ENCODE assay signal across 9 cellular contexts in genomic region chr1:21313146-21313885, GRCh38. TPM values are rescaled to one million over a fixed set of nuclear protein-coding genes. Genes with fewer than 3 reads are reported as not detected.
DNase-seq lines count a peak whose midpoint lies in the region; ATAC-seq, FAIRE-seq and TF ChIP-seq lines count a peak whose summit lies in the region.
"Had no signal": no experiment of that assay in that cellular context is flagged by ENCODE, and none has a peak within 500 bp of the region (broad histone marks: within the 10 kb centered on the region; RNA-seq: fewer than 3 reads in every experiment).

No MANE protein-coding gene starts in this region.

- 48 to 63% (median 61%) methylated on average over 6 of the region's 6 CpGs for WGBS in adrenal gland, 4 donors

- peaks cover 3% of the 10 kb centered on the region; the same call in 1 of the 2 replicates for H3K27me3 Mint-ChIP-seq in HFFc6 (ENCODE audit: insufficient read depth)

- H3K9me3 ChIP-seq in adrenal gland (replicated peaks in 1 of 3) (no peaks in the 10 kb centered on the region), subcutaneous abdominal adipose tissue (ENCODE audit: control insufficient read depth in 5 of 5, low read length in 5 of 5) (peaks cover 0 to 4% (median 0%) of the 10 kb centered on the region in 5 donors), kidney (ENCODE audit: control insufficient read depth in 1 of 2, low read length in 2 of 2) (no peaks in the 10 kb centered on the region)

- no peak for FAIRE-seq in kidney (lab: Jason Lieb, UNC)

- H3K36me3 ChIP-seq in adrenal gland (replicated peaks in 1 of 2) (no peaks in the 10 kb centered on the region), subcutaneous abdominal adipose tissue (ENCODE audit: control insufficient read depth in 5 of 5, insufficient read depth in 5 of 5, low read length in 5 of 5) (no peaks in the 10 kb centered on the region), kidney (ENCODE audit: control insufficient read depth in 1 of 2, insufficient read depth in 2 of 2, low read length in 2 of 2) (no peaks in the 10 kb centered on the region)

- H3K9ac ChIP-seq in subcutaneous abdominal adipose tissue (ENCODE audit: low read length in 5 of 5): peak overlapping the region in 1 of 5 donors; percentile 37
- H3K9ac ChIP-seq in kidney (ENCODE audit: low read length in 2 of 2): no peak overlapping the region

- ATAC-seq in left ventricle myocardium superior: peak; percentile 28
- no peak for ATAC-seq in omental fat pad (ENCODE audit: low FRiP score)

- H3K4me3 ChIP-seq in adrenal gland: no peak overlapping the region
- H3K4me3 ChIP-seq in subcutaneous abdominal adipose tissue (ENCODE audit: low read depth in 1 of 5, low read length in 5 of 5): no peak overlapping the region
- H3K4me3 ChIP-seq in kidney (ENCODE audit: low read length in 2 of 2): no peak overlapping the region

- DNase-seq in HFFc6 (peak; percentile 76), adrenal gland (peak in 2 of 7 donors; percentile 45 to 55), left ventricle myocardium superior (peak; percentile 57), ureter (ENCODE audit: low spot score) (no peak), kidney (no peak), omental fat pad (ENCODE audit: low spot score) (no peak)
- DNase-seq: NCI-H1092, RPMI8226 had no signal

- H3K27me3 ChIP-seq in adrenal gland (no peaks in the 10 kb centered on the region), subcutaneous abdominal adipose tissue (ENCODE audit: control insufficient read depth in 5 of 5, insufficient read depth in 4 of 5, low read length in 5 of 5) (no peaks in the 10 kb centered on the region)

- H3K36me3 Mint-ChIP-seq in HFFc6 (ENCODE audit: low read depth): peaks cover 9% of the 10 kb centered on the region; the same call in 1 of the 2 replicates

- intact Hi-C loops in adrenal gland (cut with DNase I): no loop called here
- intact Hi-C loops in left ventricle myocardium superior (cut with micrococcal nuclease): no loop called here
- intact Hi-C loops in kidney (cut with DNase I): no loop called here

- peaks cover 75% of the 10 kb centered on the region for H3K4me1 Mint-ChIP-seq in HFFc6 (ENCODE audit: low read depth)

- peaks cover 43 to 90% of the 10 kb centered on the region in 2 donors for H3K4me1 ChIP-seq in adrenal gland (replicated peaks in 1 of 2)
- peaks cover 15 to 75% (median 64%) of the 10 kb centered on the region in 5 donors for H3K4me1 ChIP-seq in subcutaneous abdominal adipose tissue (ENCODE audit: control insufficient read depth in 5 of 5, insufficient read depth in 5 of 5, low read length in 5 of 5)
- H3K4me1 ChIP-seq in kidney (ENCODE audit: control insufficient read depth in 1 of 2, insufficient read depth in 1 of 2, low read depth in 1 of 2, low read length in 2 of 2): peaks cover 6 to 22% of the 10 kb centered on the region in 2 donors

- no peaks in the 10 kb centered on the region for H3K9me3 Mint-ChIP-seq in HFFc6

- peak overlapping the region; percentile 91 for H3K27ac Mint-ChIP-seq in HFFc6

- H3K4me3 Mint-ChIP-seq in HFFc6: peak overlapping the region; percentile 76

- H3K27ac ChIP-seq in adrenal gland (peak overlapping the region in 3 of 5 donors; percentile 73 to 98 (median 94)), subcutaneous abdominal adipose tissue (ENCODE audit: low read depth, low read length) (peak overlapping the region; percentile 90), kidney (ENCODE audit: low read depth in 2 of 2, low read length in 2 of 2) (no peak overlapping the region)

- no peak for TF ChIP-seq POLR2A in adrenal gland (IDR thresholded peaks at IDR 0.05)

- TF ChIP-seq CTCF in HFFc6 (IDR thresholded peaks at IDR 0.05) (no peak), adrenal gland (IDR thresholded peaks at IDR 0.05) (no peak), kidney (IDR thresholded peaks at IDR 0.05; ENCODE audit: borderline replicate concordance, extremely low read depth, insufficient read depth) (no peak), omental fat pad (IDR thresholded peaks at IDR 0.05) (no peak)

RNA-seq across cellular contexts. Expression of gene ECE1, which starts 23.1 kb away (rescaled TPM):
- 100 to 1,000 TPM; 116 to 134 (median 124) TPM for total RNA-seq in HFFc6 (2021; fragmentation: NEBNext Ultra II Directional; extraction: Animal tissue kit (Norgen Biotek cat#: 25700))
- total RNA-seq in adrenal gland: 100 to 1,000 TPM; 173 to 588 (median 259) TPM
- 100 to 1,000 TPM; 150 to 327 (median 176) TPM for polyA plus RNA-seq in adrenal gland
- total RNA-seq in left ventricle myocardium superior: 43.3 TPM
- 131 TPM for total RNA-seq in ureter
- 128 TPM for total RNA-seq in kidney
- polyA plus RNA-seq in kidney (ENCODE audit: insufficient read depth, low read depth, low replicate concordance): 30.8 TPM
- 100 to 1,000 TPM in 2 of 4 donors, 10 to 100 TPM in 2; 43.5 to 158 (median 114) TPM for total RNA-seq in omental fat pad

Comparison
In these comparisons a context has a peak if more than half of its experiments do, and no peak if none do; other contexts are left out.
1. DNase-seq: peak in HFFc6 (single experiment) and left ventricle myocardium superior (single experiment); none in ureter (single experiment), kidney (single experiment) and omental fat pad (single experiment).
2. H3K27ac ChIP-seq: peak in adrenal gland (3 of 5) and subcutaneous abdominal adipose tissue (single experiment); none in kidney (0 of 2).